In genomic region chr2:164789986-164790385, GRCh38 we compare ENCODE assay signal across 8 cellular contexts. TPM values are rescaled to one million over a fixed set of nuclear protein-coding genes. Genes with fewer than 3 reads are reported as not detected.
"Had no signal": no experiment of that assay in that cellular context is flagged by ENCODE, and none has a peak within 500 bp of the region (broad histone marks: within the 10 kb centered on the region; RNA-seq: fewer than 3 reads in every experiment).

No MANE protein-coding gene starts in this region.

- DNase-seq: GDM1, GF-D8 had no signal

- ATAC-seq: GM12878 had no signal

- FAIRE-seq: G401.6, GM12878, GM12892, GM18507, GM19239 had no signal

- H3K4me3 ChIP-seq: GM12878 had no signal

RNA-seq across cellular contexts. Expression of gene COBLL1, which starts 51.6 kb away (rescaled TPM):
- total RNA-seq: G401 had no signal
- polyA plus RNA-seq: GM12878 had no signal
